ENCODE assay signal across 19 cellular contexts in the genomic region with DNA sequence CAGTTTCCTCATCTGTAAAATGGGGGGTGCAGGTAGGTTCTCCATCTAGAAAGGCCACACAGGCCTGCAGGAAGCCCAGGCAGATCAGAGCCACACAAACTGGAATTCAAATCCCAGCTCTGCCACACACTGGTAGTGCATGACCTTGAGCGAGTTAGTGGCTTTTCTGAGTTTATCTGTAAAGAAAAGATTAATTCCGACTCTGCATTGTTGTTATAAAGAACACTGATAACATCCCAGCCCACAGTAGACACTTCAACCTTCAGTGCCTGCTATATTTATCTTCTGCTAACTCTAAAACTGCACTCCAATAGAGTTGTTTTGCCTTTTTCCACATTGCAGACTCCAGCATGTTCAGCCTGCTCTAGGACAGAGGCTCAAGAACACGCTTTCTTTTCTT.
DNase-seq lines count a peak whose midpoint lies in the region; ATAC-seq, FAIRE-seq and TF ChIP-seq lines count a peak whose summit lies in the region.
"Had no signal": no experiment of that assay in that cellular context is flagged by ENCODE, and none has a peak within 500 bp of the region (broad histone marks: within the 10 kb centered on the region; RNA-seq: fewer than 3 reads in every experiment).

No MANE protein-coding gene starts in this region.

- H3K9me2 ChIP-seq in SK-N-SH, result no peaks in the 10 kb centered on the region

- H4K20me1 ChIP-seq in SK-N-SH (ENCODE audit: insufficient read depth), result no peaks in the 10 kb centered on the region

- no peak for TF ChIP-seq RAD21 in SK-N-SH (IDR thresholded peaks at IDR 0.05; ENCODE audit: low read length)

- peaks cover 61% of the 10 kb centered on the region for H3K4me1 Mint-ChIP-seq in progenitor cell of endocrine pancreas (ENCODE audit: low read depth)

- no peaks in the 10 kb centered on the region for H3K27me3 Mint-ChIP-seq in progenitor cell of endocrine pancreas

- no peak for DNase-seq in Right ventricle myocardium inferior (ENCODE audit: missing footprints)
- no peak for DNase-seq in cardiac septum (ENCODE audit: low spot score)
- no peak for DNase-seq in left ventricle myocardium inferior
- DNase-seq in progenitor cell of endocrine pancreas (ENCODE audit: low spot score, unreplicated experiment), result no peak
- no peak for DNase-seq in HTR-8/SVneo (ENCODE audit: insufficient read length, low spot score)
- no peak for DNase-seq in RCC 7860 (ENCODE audit: low spot score)
- DNase-seq in SK-N-SH, result no peak
- DNase-seq: CD8-positive, alpha-beta T cell; DMS79; KBM-7; NCI-H1436; NCI-H2029; NCI-H2171; NCI-H446 had no signal

- H3K79me2 ChIP-seq in SK-N-SH (ENCODE audit: insufficient read depth), result no peaks in the 10 kb centered on the region

- H3K9ac ChIP-seq in SK-N-SH, result no peak overlapping the region
- H3K9ac ChIP-seq: GM23248 had no signal

- H3K4me2 ChIP-seq in SK-N-SH, result no peak overlapping the region

- TF ChIP-seq CTCF in left ventricle myocardium inferior (IDR thresholded peaks at IDR 0.05; ENCODE audit: borderline replicate concordance) (no peak), progenitor cell of endocrine pancreas (IDR thresholded peaks at IDR 0.05; ENCODE audit: unreplicated experiment) (no peak), SK-N-SH (IDR thresholded peaks at IDR 0.05) (no peak)

- TF ChIP-seq EP300 in SK-N-SH (IDR thresholded peaks at IDR 0.05; ENCODE audit: borderline replicate concordance in 1 of 2, low read depth in 1 of 2, low read length in 1 of 2), result no peak

- no peaks in the 10 kb centered on the region for H3K9me3 Mint-ChIP-seq in progenitor cell of endocrine pancreas (ENCODE audit: low read depth)
- H3K9me3 Mint-ChIP-seq: CD8-positive, alpha-beta T cell had no signal

- H3K27me3 ChIP-seq in left ventricle myocardium inferior (ENCODE audit: low read depth) (no peaks in the 10 kb centered on the region), SK-N-SH (ENCODE audit: insufficient read depth) (no peaks in the 10 kb centered on the region)

- H3K9me3 ChIP-seq in left ventricle myocardium inferior (replicated peaks) (no peaks in the 10 kb centered on the region), SK-N-SH (no peaks in the 10 kb centered on the region)

- CTCF ChIA-PET in SK-N-SH (lab: Yijun Ruan, JAX), result interaction anchor here (0.7 kb wide), 1 partner anchor 59 kb away, joined by 3 read pairs; no protein-coding TSS in a partner anchor

- peaks cover 84% of the 10 kb centered on the region for H3K4me1 ChIP-seq in left ventricle myocardium inferior
- H3K4me1 ChIP-seq in SK-N-SH (ENCODE audit: control insufficient read depth in 1 of 2, insufficient read depth in 2 of 2, low read depth in 1 of 2, low read length in 1 of 2), result no peaks in the 10 kb centered on the region; a peak in 2 of 4 replicates

- no peaks in the 10 kb centered on the region for H3K36me3 Mint-ChIP-seq in progenitor cell of endocrine pancreas (ENCODE audit: insufficient read depth)
- H3K36me3 Mint-ChIP-seq: CD8-positive, alpha-beta T cell had no signal

- WGBS in SK-N-SH (ENCODE audit: low lambda C conversion rate), result 31% methylated on average over 3 of the region's 3 CpGs

- ATAC-seq in Right ventricle myocardium inferior (peak; percentile 30), GM19455 (IDR thresholded peaks at IDR 0.05; ENCODE audit: unreplicated experiment) (no peak)
- ATAC-seq: CD8-positive, alpha-beta T cell had no signal

- peak overlapping the region; percentile 67 for H3K27ac ChIP-seq in left ventricle myocardium inferior (replicated peaks)
- H3K27ac ChIP-seq in SK-N-SH (ENCODE audit: low read depth in 2 of 2, low read length in 1 of 2), result no peak overlapping the region
- H3K27ac ChIP-seq: 22Rv1, GM23248, RWPE1 had no signal

- H3K36me3 ChIP-seq in left ventricle myocardium inferior, result no peaks in the 10 kb centered on the region
- no peaks in the 10 kb centered on the region for H3K36me3 ChIP-seq in SK-N-SH (replicated peaks in 1 of 2; ENCODE audit: control insufficient read depth in 1 of 2, insufficient read depth in 2 of 2, low read length in 1 of 2)

- POLR2A ChIA-PET in SK-N-SH (lab: Yijun Ruan, JAX), result no interaction called here

- no peak for FAIRE-seq in HTR-8/SVneo (lab: Jason Lieb, UNC)
- no peak for FAIRE-seq in RCC 7860 (lab: Jason Lieb, UNC)
- FAIRE-seq: D721Med had no signal

- no peak overlapping the region for H3K4me3 Mint-ChIP-seq in progenitor cell of endocrine pancreas (ENCODE audit: low read depth)
- H3K4me3 Mint-ChIP-seq: CD8-positive, alpha-beta T cell had no signal

- H3K4me3 ChIP-seq in left ventricle myocardium inferior (peak overlapping the region; percentile 52), SK-N-SH (ENCODE audit: low read depth in 2 of 2, low read length in 1 of 2) (no peak overlapping the region)
- H3K4me3 ChIP-seq: GM23248 had no signal

- no peak overlapping the region for H2AFZ ChIP-seq in SK-N-SH (ENCODE audit: low read depth)
- H2AFZ ChIP-seq: GM23248 had no signal

- H3F3A ChIP-seq in SK-N-SH (replicated peaks; ENCODE audit: insufficient read depth), result no peaks in the 10 kb centered on the region

- H3K27ac Mint-ChIP-seq in progenitor cell of endocrine pancreas, result peak overlapping the region; percentile 63
- H3K27ac Mint-ChIP-seq: CD8-positive, alpha-beta T cell had no signal

- intact Hi-C loops in Right ventricle myocardium inferior (cut with DNase I), result loop anchor here (2.0 kb wide), 2 partner anchors 23 to 91 kb away; no protein-coding TSS in a partner anchor
- intact Hi-C loops in cardiac septum (cut with DNase I), result loop anchor here (2.0 to 10.0 kb wide), 2 partner anchors 55 to 59 kb away; no protein-coding TSS in a partner anchor
- intact Hi-C loops in left ventricle myocardium inferior (cut with micrococcal nuclease), result no loop called here

TF ChIP-seq in SK-N-SH, 30 proteins besides CTCF, POLR2A, EP300 and RAD21:
- TF ChIP-seq SMC3 (IDR thresholded peaks at IDR 0.05; ENCODE audit: low read depth, low read length) (no peak), FOXM1 (IDR thresholded peaks at IDR 0.05; ENCODE audit: low read depth) (no peak), MXI1 (IDR thresholded peaks at IDR 0.05; ENCODE audit: low read depth, low read length) (no peak), FOXJ3 (CRISPR knock-in tag; IDR thresholded peaks at IDR 0.05) (no peak), GABPA (IDR thresholded peaks at IDR 0.05; ENCODE audit: low read depth) (no peak)
- TF ChIP-seq, protein P1, sequence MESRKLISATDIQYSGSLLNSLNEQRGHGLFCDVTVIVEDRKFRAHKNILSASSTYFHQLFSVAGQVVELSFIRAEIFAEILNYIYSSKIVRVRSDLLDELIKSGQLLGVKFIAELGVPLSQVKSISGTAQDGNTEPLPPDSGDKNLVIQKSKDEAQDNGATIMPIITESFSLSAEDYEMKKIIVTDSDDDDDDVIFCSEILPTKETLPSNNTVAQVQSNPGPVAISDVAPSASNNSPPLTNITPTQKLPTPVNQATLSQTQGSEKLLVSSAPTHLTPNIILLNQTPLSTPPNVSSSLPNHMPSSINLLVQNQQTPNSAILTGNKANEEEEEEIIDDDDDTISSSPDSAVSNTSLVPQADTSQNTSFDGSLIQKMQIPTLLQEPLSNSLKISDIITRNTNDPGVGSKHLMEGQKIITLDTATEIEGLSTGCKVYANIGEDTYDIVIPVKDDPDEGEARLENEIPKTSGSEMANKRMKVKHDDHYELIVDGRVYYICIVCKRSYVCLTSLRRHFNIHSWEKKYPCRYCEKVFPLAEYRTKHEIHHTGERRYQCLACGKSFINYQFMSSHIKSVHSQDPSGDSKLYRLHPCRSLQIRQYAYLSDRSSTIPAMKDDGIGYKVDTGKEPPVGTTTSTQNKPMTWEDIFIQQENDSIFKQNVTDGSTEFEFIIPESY (IDR thresholded peaks at IDR 0.05; ENCODE audit: borderline replicate concordance, low read depth), result no peak
